ENCODE assay signal across 30 cellular contexts in genomic region chr12:26880625-26881024, GRCh38.
"Had no signal": no experiment of that assay in that cellular context is flagged by ENCODE, and none has a peak within 500 bp of the region (broad histone marks: within the 10 kb centered on the region; RNA-seq: fewer than 3 reads in every experiment).

No MANE protein-coding gene starts in this region.

- H3K27ac ChIP-seq: neutrophil, pancreas, psoas muscle, skin epidermis, spleen, thoracic aorta, thyroid gland, tibial nerve, upper lobe of left lung, vagina had no signal

- H3K36me3 ChIP-seq: neutrophil, pancreas, spleen, thoracic aorta, thyroid gland, tibial nerve, upper lobe of left lung, vagina had no signal

- DNase-seq: naive thymus-derived CD8-positive, alpha-beta T cell; nephron progenitor cell; nucleus accumbens; pancreas; posterior cingulate gyrus; psoas muscle; right cardiac atrium; spleen; stimulated activated CD4-positive, alpha-beta T cell treated with anti-CD3 and anti-CD28 coated beads, Interleukin-12 subunit alpha, Interleukin-12 subunit beta, amount 100 ng/mL, for 4 hours; stimulated activated CD4-positive, alpha-beta T cell treated with anti-CD3 and anti-CD28 coated beads, Interleukin-1b, Interleukin-23, amount 100 ng/mL, for 48 hours; stimulated activated CD4-positive, alpha-beta T cell treated with anti-CD3 and anti-CD28 coated beads, Interleukin-4, amount 100 ng/mL, for 1 hour; stimulated activated CD4-positive, alpha-beta T cell treated with anti-CD3 and anti-CD28 coated beads, Interleukin-4, amount 100 ng/mL, for 4 hours; stimulated activated CD8-positive, alpha-beta memory T cell treated with anti-CD3 and anti-CD28 coated beads, Interleukin-4, amount 100 ng/mL, for 48 hours; stimulated activated naive CD4-positive, alpha-beta T cell; stimulated activated naive CD8-positive, alpha-beta T cell treated with anti-CD3 and anti-CD28 coated beads, Interleukin-15, amount 100 ng/mL, for 72 hours; stimulated activated naive CD8-positive, alpha-beta T cell treated with anti-CD3 and anti-CD28 coated beads, Interleukin-15, Interleukin-2, amounts not matched to agents 100 U/mL and 50 U/mL, for 24 hours; substantia nigra; thyroid gland; trophoblast cell; upper lobe of left lung had no signal

- H3K9me3 ChIP-seq: neutrophil, pancreas, psoas muscle, spleen, thoracic aorta, thyroid gland, tibial nerve, upper lobe of left lung, vagina had no signal

- H3K4me3 ChIP-seq: pancreas, psoas muscle, skin epidermis, smooth muscle cell, spleen, thoracic aorta, thyroid gland, tibial nerve, upper lobe of left lung, vagina had no signal

- H3K4me2 ChIP-seq: smooth muscle cell had no signal

- ATAC-seq: naive thymus-derived CD8-positive, alpha-beta T cell; natural killer cell treated with Interleukin-12 subunit alpha and Interleukin-12 subunit beta and Interleukin-15 and Interleukin-18, amount 100 ng/mL, for 72 hours; pancreas; psoas muscle; right cardiac atrium; sciatic nerve; stimulated activated memory B cell treated with anti-CD40 and anti-IgM and Interleukin-4, amounts not matched to agents 10 μg/mL and 1 μg/mL and 100 μg/mL, for 72 hours; stimulated activated naive CD8-positive, alpha-beta T cell treated with anti-CD3 and anti-CD28 coated beads, Interleukin-15, amount 100 ng/mL, for 72 hours; stimulated activated naive CD8-positive, alpha-beta T cell treated with anti-CD3 and anti-CD28 coated beads, Interleukin-15, Interleukin-2, amounts not matched to agents 100 U/mL and 50 U/mL, for 24 hours had no signal

- H3K27me3 ChIP-seq: neutrophil, pancreas, spleen, thyroid gland, tibial nerve, upper lobe of left lung, vagina had no signal

- FAIRE-seq: pancreas, urothelium cell line had no signal
